Comparison of ENCODE assay signal across 7 cellular contexts in genomic region chr18:70454705-70455322, GRCh38.
DNase-seq lines count a peak whose midpoint lies in the region; ATAC-seq, FAIRE-seq and TF ChIP-seq lines count a peak whose summit lies in the region.

No MANE protein-coding gene starts in this region.

- DNase-seq in Daoy (ENCODE audit: low read depth) (peak; percentile 62), GM19239 (ENCODE audit: insufficient read length, low spot score) (peak; percentile 15), NCI-H510A (lab: John Stamatoyannopoulos, UW) (peak; percentile 52), right atrium auricular region (ENCODE audit: low spot score) (no peak)
- peak in 2 of 3 donors; percentile 5 to 20 for DNase-seq in stimulated activated CD4-positive, alpha-beta T cell treated with anti-CD3 and anti-CD28 coated beads, TNF-alpha, amount 100 ng/mL, for 48 hours (ENCODE audit: low read depth in 3 of 3)

- H3K4me1 ChIP-seq in right atrium auricular region, result no peaks in the 10 kb centered on the region

- H3K4me1 Mint-ChIP-seq in activated T-helper 17 cell treated with anti-CD3 and anti-CD28 coated beads, Interleukin-2, amount 50 U/mL, for 72 hours, result no peaks in the 10 kb centered on the region

- no peaks in the 10 kb centered on the region for H3K27me3 ChIP-seq in right atrium auricular region

- no peak overlapping the region for H3K4me3 ChIP-seq in right atrium auricular region

- H3K9me3 ChIP-seq in right atrium auricular region, result no peaks in the 10 kb centered on the region

- no peaks in the 10 kb centered on the region for H3K9me3 Mint-ChIP-seq in activated T-helper 17 cell treated with anti-CD3 and anti-CD28 coated beads, Interleukin-2, amount 50 U/mL, for 72 hours

- no peak overlapping the region for H3K27ac ChIP-seq in right atrium auricular region

- no peaks in the 10 kb centered on the region for H3K36me3 ChIP-seq in right atrium auricular region

- ATAC-seq in HG03342 (IDR thresholded peaks at IDR 0.05; ENCODE audit: unreplicated experiment), result peak; percentile 83
- peak; percentile 56 for ATAC-seq in activated T-helper 17 cell treated with anti-CD3 and anti-CD28 coated beads, Interleukin-2, amount 50 U/mL, for 72 hours (replicated peaks)

- H3K36me3 Mint-ChIP-seq in activated T-helper 17 cell treated with anti-CD3 and anti-CD28 coated beads, Interleukin-2, amount 50 U/mL, for 72 hours (ENCODE audit: low read depth), result no peaks in the 10 kb centered on the region

- peaks cover 8% of the 10 kb centered on the region for H3K27me3 Mint-ChIP-seq in activated T-helper 17 cell treated with anti-CD3 and anti-CD28 coated beads, Interleukin-2, amount 50 U/mL, for 72 hours

- H3K4me3 Mint-ChIP-seq in activated T-helper 17 cell treated with anti-CD3 and anti-CD28 coated beads, Interleukin-2, amount 50 U/mL, for 72 hours, result no peak overlapping the region

- peak; percentile 46 to 86 for TF ChIP-seq CTCF in right atrium auricular region (IDR thresholded peaks at IDR 0.05)

- no peak overlapping the region for H3K27ac Mint-ChIP-seq in activated T-helper 17 cell treated with anti-CD3 and anti-CD28 coated beads, Interleukin-2, amount 50 U/mL, for 72 hours

- FAIRE-seq in GM19239 (lab: Jason Lieb, UNC), result peak; percentile 82
